Comparison of ENCODE assay signal across 8 cellular contexts in genomic region chr6:89819336-89820130, GRCh38. TPM values are rescaled to one million over a fixed set of nuclear protein-coding genes. Genes with fewer than 3 reads are reported as not detected.
DNase-seq lines count a peak whose midpoint lies in the region; ATAC-seq and TF ChIP-seq lines count a peak whose summit lies in the region.

TSS of gene MDN1 (minus strand) at chr6:89819794. CDS start at chr6:89819607, 187 bp downstream.

- peak within 1 kb of the TSS; percentile 90 for H3K27ac ChIP-seq in upper lobe of right lung

- H3K36me3 ChIP-seq in upper lobe of right lung = no peaks in the 10 kb centered on the region

- H3K27me3 ChIP-seq in upper lobe of right lung = no peaks in the 10 kb centered on the region

- ATAC-seq in HG02884 (IDR thresholded peaks at IDR 0.05; ENCODE audit: unreplicated experiment) (peak; percentile 94), left cardiac atrium (peak; percentile 100), upper lobe of right lung (peak; percentile 99)

- H3K4me1 Mint-ChIP-seq in T-helper 1 cell treated with Interleukin-12 subunit alpha and Interleukin-12 subunit beta and Interleukin-4 antibody, amounts not matched to agents 30 μg/mL and 1 μg/mL, for 36 hours (ENCODE audit: low read depth) = peaks cover 20% of the 10 kb centered on the region

- TF ChIP-seq CTCF in GM13977 (IDR thresholded peaks at IDR 0.05; ENCODE audit: extremely low read depth, insufficient read depth, missing control alignments) (no peak), upper lobe of right lung (IDR thresholded peaks at IDR 0.05) (no peak)

- peak within 1 kb of the TSS; percentile 70 for H3K4me3 ChIP-seq in upper lobe of right lung

- in situ Hi-C loops in GM13977 (cut with MboI; ENCODE audit: low pct_unique_long_range_greater_than_20kb, low sequenced_read_pairs, unreplicated experiment) = no loop called here

- DNase-seq in GM13977 (ENCODE audit: low spot score) = peak; percentile 89
- DNase-seq in NCI-H1694 (lab: John Stamatoyannopoulos, UW) = peak; percentile 85
- DNase-seq in amniotic stem cell (lab: John Stamatoyannopoulos, UW) = peak; percentile 93
- peak; percentile 93 for DNase-seq in left cardiac atrium
- DNase-seq in posterior vena cava (ENCODE audit: low spot score) = peak; percentile 96
- DNase-seq in upper lobe of right lung = peak; percentile 95

- peaks cover 12% of the 10 kb centered on the region for H3K4me1 ChIP-seq in upper lobe of right lung

- peak within 1 kb of the TSS; percentile 93 for H3K4me3 Mint-ChIP-seq in T-helper 1 cell treated with Interleukin-12 subunit alpha and Interleukin-12 subunit beta and Interleukin-4 antibody, amounts not matched to agents 30 μg/mL and 1 μg/mL, for 36 hours

- H3K36me3 Mint-ChIP-seq in T-helper 1 cell treated with Interleukin-12 subunit alpha and Interleukin-12 subunit beta and Interleukin-4 antibody, amounts not matched to agents 30 μg/mL and 1 μg/mL, for 36 hours (ENCODE audit: low read depth) = peaks cover 4% of the 10 kb centered on the region

- intact Hi-C loops in left cardiac atrium (cut with DNase I) = no loop called here
- intact Hi-C loops in posterior vena cava (cut with DNase I) = no loop called here
- intact Hi-C loops in upper lobe of right lung (cut with DNase I) = no loop called here

- H3K27me3 Mint-ChIP-seq in T-helper 1 cell treated with Interleukin-12 subunit alpha and Interleukin-12 subunit beta and Interleukin-4 antibody, amounts not matched to agents 30 μg/mL and 1 μg/mL, for 36 hours (ENCODE audit: low read depth) = no peaks in the 10 kb centered on the region

- peak within 1 kb of the TSS; percentile 95 for H3K27ac Mint-ChIP-seq in T-helper 1 cell treated with Interleukin-12 subunit alpha and Interleukin-12 subunit beta and Interleukin-4 antibody, amounts not matched to agents 30 μg/mL and 1 μg/mL, for 36 hours

- no peaks in the 10 kb centered on the region for H3K9me3 ChIP-seq in upper lobe of right lung

- no peaks in the 10 kb centered on the region for H3K9me3 Mint-ChIP-seq in T-helper 1 cell treated with Interleukin-12 subunit alpha and Interleukin-12 subunit beta and Interleukin-4 antibody, amounts not matched to agents 30 μg/mL and 1 μg/mL, for 36 hours

RNA-seq across cellular contexts. Expression of gene MDN1, which starts in this region (rescaled TPM):
- 10 to 100 TPM; 22.4 to 23.6 TPM for total RNA-seq in left cardiac atrium
- total RNA-seq in posterior vena cava = 10 to 100 TPM; 27.3 to 30.0 TPM
- total RNA-seq in upper lobe of right lung = 35.1 TPM

Comparison
In these comparisons a context has a peak if more than half of its experiments do, and no peak if none do; other contexts are left out.
1. Peak in every context shown above with its lines: DNase-seq, ATAC-seq, H3K4me3 ChIP-seq and H3K27ac ChIP-seq.